ENCODE assay signal across 22 cellular contexts in the genomic region with DNA sequence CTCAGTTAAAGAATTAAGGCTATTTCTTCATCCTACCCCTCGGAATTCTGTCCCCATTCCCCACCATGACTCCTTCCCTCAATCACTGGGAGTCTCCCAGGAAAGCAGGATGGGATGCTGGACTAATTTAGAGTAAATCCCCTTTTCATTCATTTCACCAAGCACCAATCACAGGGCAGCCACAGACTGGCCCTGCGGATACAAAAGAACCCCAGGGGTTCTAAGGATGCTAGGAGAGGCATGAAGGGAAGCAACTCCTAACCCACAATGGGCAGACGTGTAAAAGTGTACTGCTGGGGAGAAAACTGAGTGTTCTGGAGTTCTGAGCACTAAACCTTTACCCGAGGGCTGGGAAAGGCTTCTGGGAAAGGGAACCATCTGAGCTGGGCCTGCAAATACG. TPM values are rescaled to one million over a fixed set of nuclear protein-coding genes. Genes with fewer than 3 reads are reported as not detected.
A peak's percentile ranks its signal among the peaks of the same experiment; 100 is the strongest.
DNase-seq lines count a peak whose midpoint lies in the region; ATAC-seq and TF ChIP-seq lines count a peak whose summit lies in the region.
"Had no signal": no experiment of that assay in that cellular context is flagged by ENCODE, and none has a peak within 500 bp of the region (broad histone marks: within the 10 kb centered on the region; RNA-seq: fewer than 3 reads in every experiment).

No MANE protein-coding gene starts in this region.

- H4K20me1 ChIP-seq in IMR-90 (ENCODE audit: insufficient read depth, low read length): peaks cover 21% of the 10 kb centered on the region; the same call in 1 of the 2 replicates
- H4K20me1 ChIP-seq in neural progenitor cell (ENCODE audit: low read depth): no peaks in the 10 kb centered on the region

- peaks cover 12% of the 10 kb centered on the region for H3F3A ChIP-seq in neural progenitor cell (ENCODE audit: low read depth)

- no peaks in the 10 kb centered on the region for H3K9me3 ChIP-seq in CD4-positive, CD25-positive, alpha-beta regulatory T cell (ENCODE audit: control insufficient read depth in 2 of 2, low read length in 2 of 2)
- H3K9me3 ChIP-seq in IMR-90 (ENCODE audit: control insufficient read depth, insufficient read depth, low read length) (no peaks in the 10 kb centered on the region), duodenal mucosa (ENCODE audit: control insufficient read depth in 1 of 2, low read length in 2 of 2) (no peaks in the 10 kb centered on the region), neural progenitor cell (ENCODE audit: low read depth) (no peaks in the 10 kb centered on the region), SJCRH30 (replicated peaks) (no peaks in the 10 kb centered on the region)
- H3K9me3 ChIP-seq: BLaER1 treated with 17β-estradiol and CSF1 and Interleukin-3, amounts not matched to agents 10 nM and 100 nM; MG63 had no signal

- ATAC-seq in CD4-positive, CD25-positive, alpha-beta regulatory T cell (ENCODE audit: low read depth in 2 of 2): no peak
- ATAC-seq in IMR-90 (ENCODE audit: low read depth): no peak
- ATAC-seq: CD8-positive, alpha-beta T cell; HepG2 had no signal

- no peak overlapping the region for H3K14ac ChIP-seq in IMR-90 (replicated peaks; ENCODE audit: low read depth, low read length)

- peaks cover 26% of the 10 kb centered on the region for H3K4me1 ChIP-seq in CD4-positive, CD25-positive, alpha-beta regulatory T cell (ENCODE audit: control insufficient read depth, insufficient read depth, low read length, poor library complexity, severe bottlenecking)
- peaks cover 2% of the 10 kb centered on the region; the same call in 1 of the 2 replicates for H3K4me1 ChIP-seq in IMR-90 (ENCODE audit: control insufficient read depth, insufficient read depth, low read length)
- H3K4me1 ChIP-seq in duodenal mucosa (ENCODE audit: control insufficient read depth in 1 of 2, insufficient read depth in 2 of 2, low read length in 2 of 2): peaks cover 43 to 58% of the 10 kb centered on the region in 2 donors
- peaks cover 18% of the 10 kb centered on the region for H3K4me1 ChIP-seq in neural progenitor cell
- H3K4me1 ChIP-seq in SJCRH30: peaks cover 18% of the 10 kb centered on the region

- H2AK5ac ChIP-seq in IMR-90 (ENCODE audit: low read depth, low read length): no peak overlapping the region

- no peaks in the 10 kb centered on the region for H3K9me3 Mint-ChIP-seq in CD4-positive, CD25-positive, alpha-beta regulatory T cell
- H3K9me3 Mint-ChIP-seq in neural progenitor cell: no peaks in the 10 kb centered on the region
- H3K9me3 Mint-ChIP-seq: CD8-positive, alpha-beta T cell had no signal

- TF ChIP-seq RAD21 in IMR-90 (IDR thresholded peaks at IDR 0.05; ENCODE audit: low read length): no peak

- no peak overlapping the region for H3K4ac ChIP-seq in IMR-90 (ENCODE audit: low read depth, low read length)

- CTCF ChIA-PET in IMR-90 (lab: Yijun Ruan, JAX): no interaction called here

- H4K8ac ChIP-seq in IMR-90 (ENCODE audit: low read depth in 2 of 2, low read length in 2 of 2): no peak overlapping the region

- H3K4me1 Mint-ChIP-seq in CD4-positive, CD25-positive, alpha-beta regulatory T cell: peaks cover 5 to 52% (median 19%) of the 10 kb centered on the region in 4 donors
- peaks cover 22% of the 10 kb centered on the region for H3K4me1 Mint-ChIP-seq in neural progenitor cell

- H3K4me3 Mint-ChIP-seq in CD4-positive, CD25-positive, alpha-beta regulatory T cell: peak overlapping the region in 1 of 4 donors; percentile 2
- H3K4me3 Mint-ChIP-seq in neural progenitor cell: no peak overlapping the region
- H3K4me3 Mint-ChIP-seq: CD8-positive, alpha-beta T cell had no signal

- no TSS peak for BruUV-seq in IMR-90 (replicated peaks; lab: Mats Ljungman, UMichigan)

- in situ Hi-C loops in IMR-90 (cut with MboI; ENCODE audit: low sequenced_read_pairs): no loop called here

- no peak overlapping the region for H3K27ac ChIP-seq in CD4-positive, CD25-positive, alpha-beta regulatory T cell (ENCODE audit: insufficient read depth, low read length, poor library complexity, severe bottlenecking)
- H3K27ac ChIP-seq in IMR-90 (ENCODE audit: insufficient read depth, low read length) (no peak overlapping the region), duodenal mucosa (ENCODE audit: low read depth, low read length) (no peak overlapping the region), neural progenitor cell (peak overlapping the region; percentile 63), SJCRH30 (no peak overlapping the region)
- H3K27ac ChIP-seq: BLaER1 treated with 17β-estradiol and CSF1 and Interleukin-3, amounts not matched to agents 10 nM and 100 nM had no signal

- 85% methylated on average over 2 of the region's 5 CpGs; no CpG with 5 or more reads in 1 of the 2 experiments for WGBS in IMR-90 (ENCODE audit: extremely low coverage in 2 of 2, insufficient read length in 1 of 2), 2 experiments

- H2BK15ac ChIP-seq in IMR-90 (ENCODE audit: low read depth, low read length): no peak overlapping the region

- H3K56ac ChIP-seq in IMR-90 (ENCODE audit: extremely low read depth, insufficient read depth, low read length): no peak overlapping the region

- H3K23ac ChIP-seq in IMR-90 (ENCODE audit: low read depth, low read length): no peak overlapping the region

- no peak overlapping the region for H3K18ac ChIP-seq in IMR-90 (ENCODE audit: low read depth, low read length)

- intact Hi-C loops in IMR-90 (cut with micrococcal nuclease): no loop called here

- peaks cover 41% of the 10 kb centered on the region for H3K79me2 ChIP-seq in neural progenitor cell (ENCODE audit: low read depth)

- DNase-seq in CD4-positive, CD25-positive, alpha-beta regulatory T cell: no peak
- DNase-seq in IMR-90 (no peak), neural progenitor cell (ENCODE audit: low spot score) (peak; percentile 80), NCI-H2171 treated with DMSO at 0.1 percent for 48 hours (lab: John Stamatoyannopoulos, UW) (no peak), 8988T (no peak), SJCRH30 (no peak)
- DNase-seq: AML-193; CD8-positive, alpha-beta T cell; DMS 273 treated with DMSO at 0.1 percent for 48 hours; DND-41; KBM-7; MG63; NCI-H1694; NCI-H2081; NCI-H226; NCI-H510A; NCI-H69; Right ventricle myocardium superior; RPMI8226 had no signal

- H3K27me3 Mint-ChIP-seq in CD4-positive, CD25-positive, alpha-beta regulatory T cell: peaks cover 6% of the 10 kb centered on the region
- H3K27me3 Mint-ChIP-seq in neural progenitor cell (ENCODE audit: insufficient read depth, low read depth): peaks cover 6% of the 10 kb centered on the region

- no peaks in the 10 kb centered on the region for H3K36me3 Mint-ChIP-seq in CD4-positive, CD25-positive, alpha-beta regulatory T cell
- H3K36me3 Mint-ChIP-seq in neural progenitor cell: no peaks in the 10 kb centered on the region
- H3K36me3 Mint-ChIP-seq: CD8-positive, alpha-beta T cell had no signal

- no peak overlapping the region for H4K5ac ChIP-seq in IMR-90 (ENCODE audit: low read depth, low read length)

- dilution Hi-C loops in IMR-90 (cut with HindIII; ENCODE audit: low sequenced_read_pairs, unreplicated experiment): no loop called here

- H4K91ac ChIP-seq in IMR-90 (ENCODE audit: insufficient read depth, low read depth, low read length): no peak overlapping the region

- H3K4me3 ChIP-seq in CD4-positive, CD25-positive, alpha-beta regulatory T cell (ENCODE audit: low read depth, low read length): no peak overlapping the region
- H3K4me3 ChIP-seq in IMR-90 (ENCODE audit: insufficient read depth, low read depth, low read length): no peak overlapping the region
- peak overlapping the region; percentile 9 to 24 for H3K4me3 ChIP-seq in duodenal mucosa (ENCODE audit: low read depth in 1 of 2, low read length in 2 of 2)
- no peak overlapping the region for H3K4me3 ChIP-seq in neural progenitor cell
- H3K4me3 ChIP-seq in SJCRH30: no peak overlapping the region
- H3K4me3 ChIP-seq: BLaER1 treated with 17β-estradiol and CSF1 and Interleukin-3, amounts not matched to agents 10 nM and 100 nM; MG63 had no signal

- peaks cover 7 to 40% of the 10 kb centered on the region in 2 experiments for H3K79me1 ChIP-seq in IMR-90 (ENCODE audit: low read depth in 1 of 2, low read length in 2 of 2)

- no peaks in the 10 kb centered on the region for H3K27me3 ChIP-seq in CD4-positive, CD25-positive, alpha-beta regulatory T cell (ENCODE audit: control insufficient read depth, insufficient read depth, low read length)
- H3K27me3 ChIP-seq in IMR-90 (ENCODE audit: control insufficient read depth, insufficient read depth, low read length) (no peaks in the 10 kb centered on the region), duodenal mucosa (ENCODE audit: control insufficient read depth in 1 of 2, insufficient read depth in 2 of 2, low read length in 2 of 2) (no peaks in the 10 kb centered on the region), neural progenitor cell (no peaks in the 10 kb centered on the region), SJCRH30 (no peaks in the 10 kb centered on the region)
- H3K27me3 ChIP-seq: BLaER1 treated with 17β-estradiol and CSF1 and Interleukin-3, amounts not matched to agents 10 nM and 100 nM; MG63 had no signal

- no peak for TF ChIP-seq POLR2A in IMR-90 (IDR thresholded peaks at IDR 0.05; ENCODE audit: low read depth, low read length)

- H2BK120ac ChIP-seq in IMR-90 (ENCODE audit: low read depth, low read length): no peak overlapping the region

- H2BK20ac ChIP-seq in IMR-90 (ENCODE audit: low read depth, low read length): no peak overlapping the region

- no peak overlapping the region for H2BK5ac ChIP-seq in IMR-90 (ENCODE audit: low read depth, low read length, poor library complexity, severe bottlenecking)

- H3K4me2 ChIP-seq in IMR-90 (ENCODE audit: low read depth, low read length) (no peak overlapping the region), neural progenitor cell (peak overlapping the region; percentile 64)

- H3K9ac ChIP-seq in IMR-90 (ENCODE audit: low read depth, low read length): no peak overlapping the region
- H3K9ac ChIP-seq in duodenal mucosa (ENCODE audit: low read depth in 1 of 2, low read length in 2 of 2): no peak overlapping the region
- H3K9ac ChIP-seq in neural progenitor cell: no peak overlapping the region
- H3K9ac ChIP-seq: BLaER1 treated with 17β-estradiol and CSF1 and Interleukin-3, amounts not matched to agents 10 nM and 100 nM had no signal

- POLR2A ChIA-PET in IMR-90 (lab: Charles Lee; ENCODE audit: unreplicated experiment): no interaction called here

- H3K9me1 ChIP-seq in IMR-90 (ENCODE audit: insufficient read depth, low read length): peaks cover 3% of the 10 kb centered on the region; the same call in 1 of the 2 replicates

- no peak for TF ChIP-seq CTCF in IMR-90 (conservative IDR thresholded peaks at IDR 0.05; ENCODE audit: low read depth, low read length)
- TF ChIP-seq CTCF in neural progenitor cell (IDR thresholded peaks at IDR 0.05): no peak

- peak overlapping the region in 2 of 3 donors; percentile 24 to 33 for H3K27ac Mint-ChIP-seq in CD4-positive, CD25-positive, alpha-beta regulatory T cell
- no peak overlapping the region for H3K27ac Mint-ChIP-seq in neural progenitor cell
- H3K27ac Mint-ChIP-seq: CD8-positive, alpha-beta T cell had no signal

- peak overlapping the region; percentile 19 for H2AK9ac ChIP-seq in IMR-90 (replicated peaks; ENCODE audit: low read depth, low read length, poor library complexity)

- H3K36me3 ChIP-seq in CD4-positive, CD25-positive, alpha-beta regulatory T cell (ENCODE audit: control insufficient read depth, insufficient read depth, low read length): no peaks in the 10 kb centered on the region
- H3K36me3 ChIP-seq in IMR-90 (ENCODE audit: control insufficient read depth, insufficient read depth, low read length): no peaks in the 10 kb centered on the region
- H3K36me3 ChIP-seq in duodenal mucosa (ENCODE audit: control insufficient read depth in 1 of 2, insufficient read depth in 2 of 2, low read length in 2 of 2): no peaks in the 10 kb centered on the region
- H3K36me3 ChIP-seq in neural progenitor cell: no peaks in the 10 kb centered on the region
- H3K36me3 ChIP-seq in SJCRH30: no peaks in the 10 kb centered on the region
- H3K36me3 ChIP-seq: MG63 had no signal

- H2AFZ ChIP-seq in IMR-90 (replicated peaks; ENCODE audit: low read length, poor library complexity) (no peak overlapping the region), neural progenitor cell (replicated peaks) (no peak overlapping the region)

RNA-seq across cellular contexts. Expression of a gene that starts 3.0 kb away (rescaled TPM):
- total RNA-seq in CD4-positive, CD25-positive, alpha-beta regulatory T cell: 36.8 TPM
- polyA plus RNA-seq in CD4-positive, CD25-positive, alpha-beta regulatory T cell: 100 to 1,000 TPM; 105 to 141 (median 110) TPM
- total RNA-seq in IMR-90 (2012; rRNA removed) (36.7 and 41.1 TPM in 2 replicates), neural progenitor cell (ENCODE audit: low replicate concordance) (47.0 and 55.1 TPM in 2 replicates)
- polyA plus RNA-seq in IMR-90 (2012; rRNA removed): 88.4 and 94.4 TPM in 2 replicates
- 129 and 204 TPM in 2 replicates for polyA plus RNA-seq in IMR-90 (2012; cell fraction: cytosol; rRNA removed)
- 37.0 and 72.0 TPM in 2 replicates for polyA plus RNA-seq in IMR-90 (2012; cell fraction: nucleus; rRNA removed; ENCODE audit: low replicate concordance)
- 39.5 and 40.2 TPM in 2 replicates for total RNA-seq in SJCRH30 (2014; rRNA removed; shearing (Covaris generic))

Comparison
In these comparisons a context has a peak if more than half of its experiments do, and no peak if none do; other contexts are left out.
1. H3K4me3 ChIP-seq: peak in duodenal mucosa (2 of 2); none in CD4-positive, CD25-positive, alpha-beta regulatory T cell (single experiment), IMR-90 (single experiment), neural progenitor cell (single experiment) and SJCRH30 (single experiment).